Comparison of ENCODE assay signal across 20 cellular contexts in the genomic region with DNA sequence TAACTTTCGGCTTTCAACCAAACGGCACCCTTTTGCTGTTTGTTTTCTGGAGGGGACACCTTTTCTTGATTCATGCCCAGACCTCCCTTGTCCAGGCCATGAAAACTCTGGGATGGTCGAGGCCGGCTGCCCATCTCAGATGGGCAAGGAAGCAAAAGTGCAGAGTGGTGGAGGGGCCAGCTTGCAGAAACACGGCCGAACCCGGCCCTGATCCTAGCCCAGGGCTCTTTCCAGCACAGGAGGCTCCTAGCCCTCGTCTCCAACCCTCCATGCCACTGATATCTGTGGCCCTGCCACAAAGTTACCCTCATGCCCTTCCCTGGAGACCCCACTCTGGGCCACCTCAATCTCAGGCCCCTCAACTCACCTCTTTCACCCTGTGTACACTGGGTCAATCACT. TPM values are rescaled to one million over a fixed set of nuclear protein-coding genes. Genes with fewer than 3 reads are reported as not detected.
"Had no signal": no experiment of that assay in that cellular context is flagged by ENCODE, and none has a peak within 500 bp of the region (broad histone marks: within the 10 kb centered on the region; RNA-seq: fewer than 3 reads in every experiment).

No MANE protein-coding gene starts in this region.

- H3K4me3 ChIP-seq: lung, mucosa of descending colon, suprapubic skin had no signal

- H3K9me3 ChIP-seq: mucosa of descending colon, suprapubic skin had no signal

- DNase-seq: activated B cell treated with CpG ODN at 0.5 μM for 24 hours; activated CD4-positive, alpha-beta T cell treated with anti-CD3 and anti-CD28 coated beads, Interleukin-2, amount 10 ng/mL, durations not matched to agents 24 days and 14 days; activated CD8-positive, alpha-beta memory T cell treated with anti-CD3 and anti-CD28 coated beads, Interleukin-2, amount 50 U/mL, for 48 hours; activated naive CD8-positive, alpha-beta T cell treated with anti-CD3 and anti-CD28 coated beads, Interleukin-2, amount 10 ng/mL, durations not matched to agents 7 days and 5 days; activated T-cell treated with anti-CD3 and anti-CD28 coated beads, Interleukin-2, amount 50 U/mL, for 72 hours; brain microvascular endothelial cell; effector CD8-positive, alpha-beta T cell; foreskin melanocyte; immature natural killer cell; left cardiac atrium; naive thymus-derived CD4-positive, alpha-beta T cell; stimulated activated CD4-positive, alpha-beta T cell treated with anti-CD3 and anti-CD28 coated beads, Interleukin-15, amount 100 ng/mL, for 24 hours; stimulated activated CD4-positive, alpha-beta T cell treated with anti-CD3 and anti-CD28 coated beads, Interleukin-4, amount 100 ng/mL, for 24 hours; stimulated activated CD8-positive, alpha-beta memory T cell treated with anti-CD3 and anti-CD28 coated beads, Interleukin-4, amount 100 ng/mL, for 48 hours; stimulated activated naive CD4-positive, alpha-beta T cell treated with Interleukin-2 at 50 U/mL for 16 hours had no signal

- H3K36me3 ChIP-seq: brain microvascular endothelial cell, suprapubic skin had no signal

- H3K27ac ChIP-seq: brain microvascular endothelial cell, suprapubic skin had no signal

- H3K27me3 ChIP-seq: suprapubic skin had no signal

- ATAC-seq: activated T-cell treated with anti-CD3 and anti-CD28 coated beads, Interleukin-2, amount 50 U/mL, for 72 hours; naive thymus-derived CD4-positive, alpha-beta T cell had no signal

RNA-seq across cellular contexts. Expression of gene SLC22A11, which starts 16.4 kb away (rescaled TPM):
- total RNA-seq: activated B cell treated with CpG ODN at 0.5 μM for 24 hours; activated CD4-positive, alpha-beta T cell treated with anti-CD3 and anti-CD28 coated beads, Interleukin-2, amount 10 ng/mL, durations not matched to agents 24 days and 14 days; activated naive CD8-positive, alpha-beta T cell treated with anti-CD3 and anti-CD28 coated beads, Interleukin-2, amount 10 ng/mL, durations not matched to agents 7 days and 5 days; activated T-cell treated with anti-CD3 and anti-CD28 coated beads, Interleukin-2, amount 50 U/mL, for 72 hours; endothelial cell of umbilical vein; left cardiac atrium; lung; naive thymus-derived CD4-positive, alpha-beta T cell; skeletal muscle tissue; suprapubic skin had no signal

RNA-seq across cellular contexts. Expression of gene SLC22A12, which starts 18.9 kb away (rescaled TPM):
- total RNA-seq: activated B cell treated with CpG ODN at 0.5 μM for 24 hours; activated CD4-positive, alpha-beta T cell treated with anti-CD3 and anti-CD28 coated beads, Interleukin-2, amount 10 ng/mL, durations not matched to agents 24 days and 14 days; activated naive CD8-positive, alpha-beta T cell treated with anti-CD3 and anti-CD28 coated beads, Interleukin-2, amount 10 ng/mL, durations not matched to agents 7 days and 5 days; activated T-cell treated with anti-CD3 and anti-CD28 coated beads, Interleukin-2, amount 50 U/mL, for 72 hours; endothelial cell of umbilical vein; left cardiac atrium; lung; mucosa of descending colon; naive thymus-derived CD4-positive, alpha-beta T cell; skeletal muscle tissue; suprapubic skin had no signal
